19 cellular contexts compared by ENCODE assay signal in the genomic region with DNA sequence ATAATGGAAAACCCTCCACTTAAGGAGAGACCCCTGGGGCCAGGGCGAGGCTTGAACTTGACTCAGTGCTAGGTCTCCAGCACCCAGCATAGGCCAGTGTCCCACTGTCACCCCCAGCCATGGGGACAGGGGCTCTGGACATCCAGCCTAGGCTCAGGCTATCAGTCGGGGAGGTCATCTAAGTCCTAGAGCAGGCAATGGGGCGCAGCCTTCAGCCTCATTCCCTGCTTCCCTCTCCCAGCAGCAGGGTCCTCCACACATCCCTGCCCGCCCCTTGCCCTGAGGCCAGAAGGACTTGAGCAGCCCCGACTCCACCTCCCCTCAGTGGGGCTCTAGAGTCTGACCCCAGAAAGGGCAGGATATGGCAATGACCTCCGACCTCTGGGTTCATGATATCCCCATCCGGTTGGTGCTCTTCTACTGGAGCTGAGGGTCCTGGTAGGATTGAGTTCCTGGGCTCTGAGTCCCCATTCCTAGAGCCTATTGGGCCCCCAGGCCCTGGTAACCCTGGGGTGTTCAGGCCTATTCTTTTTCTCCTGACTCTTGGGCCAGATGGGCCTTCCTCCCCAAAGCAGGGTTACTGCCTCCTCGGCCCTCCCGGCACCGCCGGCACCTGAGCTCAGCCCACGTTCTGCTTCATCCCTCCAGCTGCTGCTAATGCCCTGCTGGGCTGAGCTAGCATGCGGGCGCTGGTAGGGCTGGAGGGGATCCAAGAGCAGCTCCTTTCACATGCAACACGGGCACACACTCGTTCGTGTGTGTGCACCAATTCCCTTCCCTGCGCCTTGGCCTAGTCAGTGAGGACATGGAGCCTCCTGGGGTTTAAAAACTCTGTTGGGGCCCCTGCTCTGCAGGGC. TPM values are rescaled to one million over a fixed set of nuclear protein-coding genes. Genes with fewer than 3 reads are reported as not detected.
DNase-seq lines count a peak whose midpoint lies in the region; ATAC-seq, FAIRE-seq and TF ChIP-seq lines count a peak whose summit lies in the region.
"Had no signal": no experiment of that assay in that cellular context is flagged by ENCODE, and none has a peak within 500 bp of the region (broad histone marks: within the 10 kb centered on the region; RNA-seq: fewer than 3 reads in every experiment).

No MANE protein-coding gene starts in this region.

- peaks cover 27% of the 10 kb centered on the region for H3K9me1 ChIP-seq in IMR-90 (ENCODE audit: insufficient read depth, low read length)

- H2AK5ac ChIP-seq in IMR-90 (ENCODE audit: low read depth, low read length) = peak overlapping the region; percentile 82
- peak overlapping the region; percentile 18 for H2AK5ac ChIP-seq in mesenchymal stem cell (ENCODE audit: low read length, severe bottlenecking)

- H3K4me1 ChIP-seq in ACC112 (ENCODE audit: control insufficient read depth, insufficient read depth, low read length, unreplicated experiment) = peaks cover 46% of the 10 kb centered on the region
- peaks cover 13% of the 10 kb centered on the region for H3K4me1 ChIP-seq in IMR-90 (ENCODE audit: control insufficient read depth, insufficient read depth, low read length)
- peaks cover 34% of the 10 kb centered on the region for H3K4me1 ChIP-seq in mesenchymal stem cell (ENCODE audit: control insufficient read depth, insufficient read depth, low read depth, low read length)
- H3K4me1 ChIP-seq in small intestine (ENCODE audit: control insufficient read depth in 2 of 2, insufficient read depth in 1 of 2, low read depth in 1 of 2, low read length in 1 of 2) = peaks cover 0 to 2% of the 10 kb centered on the region in 2 donors

- FAIRE-seq in small intestine (lab: Jason Lieb, UNC) = no peak
- FAIRE-seq: keratinocyte had no signal

- DNase-seq in IMR-90 = no peak
- DNase-seq in mesenchymal stem cell = no peak
- no peak for DNase-seq in small intestine
- no peak for DNase-seq in C1 segment of cervical spinal cord (lab: John Stamatoyannopoulos, UW)
- DNase-seq in NOMO-1 treated with dmso at 0.1 percent for 144 hours (lab: John Stamatoyannopoulos, UW; ENCODE audit: unreplicated experiment) = no peak
- DNase-seq: activated CD4-positive, alpha-beta memory T cell treated with anti-CD3 and anti-CD28 coated beads for 36 hours; activated naive CD8-positive, alpha-beta T cell treated with anti-CD3 and anti-CD28 coated beads, Interleukin-2, amount 10 ng/mL, durations not matched to agents 7 days and 5 days; activated T-cell treated with anti-CD3 and anti-CD28 coated beads, Interleukin-2, amount 50 U/mL, for 48 hours; caudate nucleus; effector CD8-positive, alpha-beta T cell; NCI-H2029 treated with DMSO at 0.1 percent for 48 hours; NCI-H526; Peyer's patch had no signal

- dilution Hi-C loops in IMR-90 (cut with HindIII; ENCODE audit: low sequenced_read_pairs, unreplicated experiment) = no loop called here

- H2AFZ ChIP-seq in ACC112 (ENCODE audit: low read length, unreplicated experiment) (no peak overlapping the region), IMR-90 (replicated peaks; ENCODE audit: low read length, poor library complexity) (peak overlapping the region; percentile 86), mesenchymal stem cell (ENCODE audit: low read depth, low read length) (no peak overlapping the region)
- H2AFZ ChIP-seq: hepatocyte had no signal

- no peak for TF ChIP-seq CTCF in IMR-90 (conservative IDR thresholded peaks at IDR 0.05; ENCODE audit: low read depth, low read length)

- no peaks in the 10 kb centered on the region; the same call in 1 of the 2 replicates for H4K20me1 ChIP-seq in IMR-90 (ENCODE audit: insufficient read depth, low read length)

- WGBS in IMR-90 (ENCODE audit: extremely low coverage in 2 of 2, insufficient read length in 1 of 2), 2 experiments = 72% methylated on average over 10 of the region's 18 CpGs; no CpG with 5 or more reads in 1 of the 2 experiments
- WGBS in mesenchymal stem cell = 92% methylated on average over 18 of the region's 18 CpGs
- 80 to 82% (median 81%) methylated on average over 18 of the region's 18 CpGs for WGBS in small intestine, 3 donors

- ATAC-seq in IMR-90 (ENCODE audit: low read depth) = no peak
- ATAC-seq in SK-N-SH treated with all-trans-retinoic acid at 6 μM for 48 hours = peak; percentile 3; the same call in 1 of the 3 replicates
- no peak for ATAC-seq in HG03457 (IDR thresholded peaks at IDR 0.05; ENCODE audit: unreplicated experiment)

- peak overlapping the region; percentile 79 for H3K27ac ChIP-seq in ACC112 (ENCODE audit: low read depth, low read length)
- no peak overlapping the region; the same call in 1 of the 2 replicates for H3K27ac ChIP-seq in IMR-90 (ENCODE audit: insufficient read depth, low read length)
- no peak overlapping the region for H3K27ac ChIP-seq in mesenchymal stem cell (ENCODE audit: low read length, poor library complexity, severe bottlenecking)
- no peak overlapping the region for H3K27ac ChIP-seq in small intestine (ENCODE audit: low read depth in 1 of 2, low read length in 1 of 2)
- H3K27ac ChIP-seq: hepatocyte, Peyer's patch had no signal

- no peak overlapping the region for H3K18ac ChIP-seq in IMR-90 (ENCODE audit: low read depth, low read length)
- H3K18ac ChIP-seq in mesenchymal stem cell (ENCODE audit: low read depth in 1 of 2, low read length in 2 of 2) = peak overlapping the region; percentile 28 to 44

- no TSS peak for BruUV-seq in IMR-90 (replicated peaks; lab: Mats Ljungman, UMichigan)

- H3K4ac ChIP-seq in IMR-90 (ENCODE audit: low read depth, low read length) (peak overlapping the region; percentile 75), mesenchymal stem cell (ENCODE audit: low read depth in 1 of 2, low read length in 2 of 2) (peak overlapping the region in 1 of 2 experiments; percentile 35)

- H3K14ac ChIP-seq in IMR-90 (replicated peaks; ENCODE audit: low read depth, low read length) (peak overlapping the region; percentile 80), mesenchymal stem cell (ENCODE audit: low read length in 2 of 2) (no peak overlapping the region)

- H2BK120ac ChIP-seq in IMR-90 (ENCODE audit: low read depth, low read length) (peak overlapping the region; percentile 85), mesenchymal stem cell (ENCODE audit: low read depth, low read length) (no peak overlapping the region)

- H2BK12ac ChIP-seq in mesenchymal stem cell (ENCODE audit: low read length in 2 of 2) = peak overlapping the region in 1 of 2 experiments; percentile 4

- peak overlapping the region; percentile 81 to 88 for H4K8ac ChIP-seq in IMR-90 (ENCODE audit: low read depth in 2 of 2, low read length in 2 of 2)
- peak overlapping the region; percentile 39 for H4K8ac ChIP-seq in mesenchymal stem cell (ENCODE audit: low read length)

- H4K91ac ChIP-seq in IMR-90 (ENCODE audit: insufficient read depth, low read depth, low read length) (peak overlapping the region; percentile 83), mesenchymal stem cell (ENCODE audit: low read length) (peak overlapping the region; percentile 56)

- H3K23ac ChIP-seq in IMR-90 (ENCODE audit: low read depth, low read length) (peak overlapping the region; percentile 42; the same call in 1 of the 2 replicates), mesenchymal stem cell (ENCODE audit: low read length in 2 of 2) (no peak overlapping the region)

- in situ Hi-C loops in IMR-90 (cut with MboI; ENCODE audit: low sequenced_read_pairs) = no loop called here

- H2BK5ac ChIP-seq in IMR-90 (ENCODE audit: low read depth, low read length, poor library complexity, severe bottlenecking) (peak overlapping the region; percentile 48), mesenchymal stem cell (ENCODE audit: low read depth, low read length, poor library complexity, severe bottlenecking) (no peak overlapping the region)

- H4K5ac ChIP-seq in IMR-90 (ENCODE audit: low read depth, low read length) = peak overlapping the region; percentile 2; the same call in 1 of the 2 replicates

- H2BK20ac ChIP-seq in IMR-90 (ENCODE audit: low read depth, low read length) = peak overlapping the region; percentile 71; the same call in 1 of the 2 replicates

- TF ChIP-seq POLR2A in IMR-90 (IDR thresholded peaks at IDR 0.05; ENCODE audit: low read depth, low read length) = no peak

- intact Hi-C loops in IMR-90 (cut with micrococcal nuclease) = no loop called here

- H3K79me2 ChIP-seq in ACC112 (ENCODE audit: control insufficient read depth, insufficient read depth, low read length, unreplicated experiment) = peaks cover 2% of the 10 kb centered on the region
- H3K79me2 ChIP-seq: hepatocyte had no signal

- no peaks in the 10 kb centered on the region for H3K79me1 ChIP-seq in IMR-90 (ENCODE audit: low read depth in 1 of 2, low read length in 2 of 2)
- no peaks in the 10 kb centered on the region for H3K79me1 ChIP-seq in mesenchymal stem cell (replicated peaks; ENCODE audit: low read length, poor library complexity, severe bottlenecking)

- H3K56ac ChIP-seq in IMR-90 (ENCODE audit: extremely low read depth, insufficient read depth, low read length) = no peak overlapping the region

- H3K36me3 ChIP-seq in ACC112 (ENCODE audit: insufficient read depth, low read length) = no peaks in the 10 kb centered on the region
- H3K36me3 ChIP-seq in IMR-90 (ENCODE audit: control insufficient read depth, insufficient read depth, low read length) = no peaks in the 10 kb centered on the region
- no peaks in the 10 kb centered on the region for H3K36me3 ChIP-seq in mesenchymal stem cell (ENCODE audit: control insufficient read depth in 1 of 2, insufficient read depth in 2 of 2, low read depth in 1 of 2, low read length in 2 of 2)
- no peaks in the 10 kb centered on the region for H3K36me3 ChIP-seq in small intestine (ENCODE audit: control insufficient read depth in 2 of 2, insufficient read depth in 2 of 2, low read length in 2 of 2)
- H3K36me3 ChIP-seq: Peyer's patch had no signal

- TF ChIP-seq RAD21 in IMR-90 (IDR thresholded peaks at IDR 0.05; ENCODE audit: low read length) = no peak

- H3K9ac ChIP-seq in IMR-90 (ENCODE audit: low read depth, low read length) (no peak overlapping the region), mesenchymal stem cell (ENCODE audit: low read length) (no peak overlapping the region)

- CTCF ChIA-PET in IMR-90 (lab: Yijun Ruan, JAX) = interaction anchor here (0.5 kb wide), 1 partner anchor 305 kb away, joined by 3 read pairs; no protein-coding TSS in a partner anchor

- H2BK15ac ChIP-seq in IMR-90 (ENCODE audit: low read depth, low read length) = peak overlapping the region; percentile 85; the same call in 1 of the 3 replicates
- peak overlapping the region; percentile 2 for H2BK15ac ChIP-seq in mesenchymal stem cell (ENCODE audit: low read depth, poor library complexity, severe bottlenecking)

- POLR2A ChIA-PET in IMR-90 (lab: Charles Lee; ENCODE audit: unreplicated experiment) = no interaction called here

- peak overlapping the region; percentile 93 for H2AK9ac ChIP-seq in IMR-90 (replicated peaks; ENCODE audit: low read depth, low read length, poor library complexity)

- H3K4me2 ChIP-seq in IMR-90 (ENCODE audit: low read depth, low read length) = no peak overlapping the region
- no peak overlapping the region for H3K4me2 ChIP-seq in mesenchymal stem cell (ENCODE audit: low read length, poor library complexity, severe bottlenecking)
- H3K4me2 ChIP-seq: hepatocyte had no signal

- H3K4me3 ChIP-seq in ACC112 (ENCODE audit: low read depth, low read length) = no peak overlapping the region
- no peak overlapping the region for H3K4me3 ChIP-seq in IMR-90 (ENCODE audit: insufficient read depth, low read depth, low read length)
- no peak overlapping the region for H3K4me3 ChIP-seq in mesenchymal stem cell (ENCODE audit: insufficient read depth in 1 of 2, low read depth in 1 of 2, low read length in 2 of 2)
- H3K4me3 ChIP-seq in small intestine (ENCODE audit: low read depth in 1 of 2, low read length in 2 of 2) = no peak overlapping the region
- H3K4me3 ChIP-seq: hepatocyte, Peyer's patch had no signal

- H3K27me3 ChIP-seq in ACC112 (ENCODE audit: insufficient read depth, low read length) (peaks cover 4% of the 10 kb centered on the region; the same call in 1 of the 2 replicates), IMR-90 (ENCODE audit: control insufficient read depth, insufficient read depth, low read length) (peaks cover 10% of the 10 kb centered on the region), mesenchymal stem cell (ENCODE audit: control insufficient read depth in 1 of 2, insufficient read depth in 1 of 2, low read length in 2 of 2) (peaks cover 4 to 20% of the 10 kb centered on the region in 2 experiments), small intestine (ENCODE audit: control insufficient read depth in 2 of 2, insufficient read depth in 2 of 2, low read length in 2 of 2) (peaks cover 0 to 13% of the 10 kb centered on the region in 2 donors)

- no peaks in the 10 kb centered on the region for H3K9me3 ChIP-seq in IMR-90 (ENCODE audit: control insufficient read depth, insufficient read depth, low read length)
- no peaks in the 10 kb centered on the region for H3K9me3 ChIP-seq in mesenchymal stem cell (ENCODE audit: control insufficient read depth, low read length)
- H3K9me3 ChIP-seq in small intestine (ENCODE audit: control insufficient read depth, low read depth) = no peaks in the 10 kb centered on the region
- H3K9me3 ChIP-seq: Peyer's patch had no signal

RNA-seq across cellular contexts. Expression of a gene that starts 4.4 kb away (rescaled TPM):
- 0.28 and 0.54 TPM in 2 replicates for total RNA-seq in IMR-90 (2012; rRNA removed)
- polyA plus RNA-seq in IMR-90 (2012; rRNA removed) = 3.0 and 4.9 TPM in 2 replicates
- polyA plus RNA-seq in IMR-90 (2012; cell fraction: cytosol; rRNA removed) = 1.2 and 6.5 TPM in 2 replicates
- polyA plus RNA-seq in IMR-90 (2012; cell fraction: nucleus; rRNA removed; ENCODE audit: low replicate concordance) = 0.37 and 2.0 TPM in 2 replicates
- 0.15 TPM for polyA plus RNA-seq in mesenchymal stem cell (2013, experiment 1 of 2)
- 0.05 TPM for polyA plus RNA-seq in mesenchymal stem cell (2013, experiment 2 of 2)
- polyA plus RNA-seq in small intestine = not detected
- total RNA-seq: activated CD4-positive, alpha-beta memory T cell treated with anti-CD3 and anti-CD28 coated beads for 36 hours; activated naive CD8-positive, alpha-beta T cell treated with anti-CD3 and anti-CD28 coated beads, Interleukin-2, amount 10 ng/mL, durations not matched to agents 7 days and 5 days; Peyer's patch had no signal

RNA-seq across cellular contexts. Expression of a gene that starts 10.1 kb away (rescaled TPM):
- total RNA-seq in IMR-90 (2012; rRNA removed) = 0.18 and 0.28 TPM in 2 replicates
- polyA plus RNA-seq in IMR-90 (2012; rRNA removed) = 0.91 and 1.0 TPM in 2 replicates
- 0.80 and 1.8 TPM in 2 replicates for polyA plus RNA-seq in IMR-90 (2012; cell fraction: cytosol; rRNA removed)
- polyA plus RNA-seq in IMR-90 (2012; cell fraction: nucleus; rRNA removed; ENCODE audit: low replicate concordance) = 0.27 and 0.28 TPM in 2 replicates
- 1.1 TPM for polyA plus RNA-seq in mesenchymal stem cell (2013, experiment 1 of 2)
- 1.2 TPM for polyA plus RNA-seq in mesenchymal stem cell (2013, experiment 2 of 2)
- polyA plus RNA-seq in small intestine = under 1 TPM in 1 of 3 donors, not detected in 2; 0.04 TPM
- total RNA-seq: activated CD4-positive, alpha-beta memory T cell treated with anti-CD3 and anti-CD28 coated beads for 36 hours; activated naive CD8-positive, alpha-beta T cell treated with anti-CD3 and anti-CD28 coated beads, Interleukin-2, amount 10 ng/mL, durations not matched to agents 7 days and 5 days; hepatocyte; Peyer's patch; right cardiac atrium had no signal
- polyA plus RNA-seq: hepatocyte, keratinocyte, right cardiac atrium had no signal

RNA-seq across cellular contexts. Expression of a gene that starts 13.9 kb away (rescaled TPM):
- 35.0 and 36.6 TPM in 2 replicates for total RNA-seq in IMR-90 (2012; rRNA removed)
- 242 and 249 TPM in 2 replicates for polyA plus RNA-seq in IMR-90 (2012; rRNA removed)
- 138 and 343 TPM in 2 replicates for polyA plus RNA-seq in IMR-90 (2012; cell fraction: cytosol; rRNA removed)
- 38.2 and 99.5 TPM in 2 replicates for polyA plus RNA-seq in IMR-90 (2012; cell fraction: nucleus; rRNA removed; ENCODE audit: low replicate concordance)
- polyA plus RNA-seq in mesenchymal stem cell (2013, experiment 1 of 2) = 251 TPM
- 250 TPM for polyA plus RNA-seq in mesenchymal stem cell (2013, experiment 2 of 2)
- polyA plus RNA-seq in small intestine = 100 to 1,000 TPM in 1 of 3 donors, 10 to 100 TPM in 2; 80.0 to 193 (median 95.1) TPM

RNA-seq across cellular contexts. Expression of a gene that starts 14.2 kb away (rescaled TPM):
- 43.0 and 62.6 TPM in 2 replicates for total RNA-seq in IMR-90 (2012; rRNA removed)
- polyA plus RNA-seq in IMR-90 (2012; rRNA removed) (30.0 and 32.5 TPM in 2 replicates), small intestine (10 to 100 TPM; 14.8 to 19.8 (median 19.7) TPM)
- 24.4 and 33.2 TPM in 2 replicates for polyA plus RNA-seq in IMR-90 (2012; cell fraction: cytosol; rRNA removed)
- 19.3 and 23.2 TPM in 2 replicates for polyA plus RNA-seq in IMR-90 (2012; cell fraction: nucleus; rRNA removed; ENCODE audit: low replicate concordance)
- polyA plus RNA-seq in mesenchymal stem cell (2013, experiment 1 of 2) = 31.6 TPM
- 30.8 TPM for polyA plus RNA-seq in mesenchymal stem cell (2013, experiment 2 of 2)

RNA-seq across cellular contexts. Expression of a gene that starts 32.8 kb away (rescaled TPM):
- total RNA-seq in IMR-90 (2012; rRNA removed) = not detected in 2 replicates
- polyA plus RNA-seq in IMR-90 (2012; rRNA removed) = 0.19 TPM in 2 replicates
- 0.04 and 0.35 TPM in 2 replicates for polyA plus RNA-seq in IMR-90 (2012; cell fraction: cytosol; rRNA removed)
- polyA plus RNA-seq in IMR-90 (2012; cell fraction: nucleus; rRNA removed; ENCODE audit: low replicate concordance) = 0.28 and 0.32 TPM in 2 replicates
- 0.03 TPM for polyA plus RNA-seq in mesenchymal stem cell (2013, experiment 1 of 2)
- 0.04 TPM for polyA plus RNA-seq in mesenchymal stem cell (2013, experiment 2 of 2)
- polyA plus RNA-seq in small intestine = under 1 TPM in 1 of 3 donors, not detected in 2; 0.12 TPM
- total RNA-seq: activated CD4-positive, alpha-beta memory T cell treated with anti-CD3 and anti-CD28 coated beads for 36 hours; Peyer's patch had no signal
- polyA plus RNA-seq: keratinocyte had no signal
